In the genomic region with DNA sequence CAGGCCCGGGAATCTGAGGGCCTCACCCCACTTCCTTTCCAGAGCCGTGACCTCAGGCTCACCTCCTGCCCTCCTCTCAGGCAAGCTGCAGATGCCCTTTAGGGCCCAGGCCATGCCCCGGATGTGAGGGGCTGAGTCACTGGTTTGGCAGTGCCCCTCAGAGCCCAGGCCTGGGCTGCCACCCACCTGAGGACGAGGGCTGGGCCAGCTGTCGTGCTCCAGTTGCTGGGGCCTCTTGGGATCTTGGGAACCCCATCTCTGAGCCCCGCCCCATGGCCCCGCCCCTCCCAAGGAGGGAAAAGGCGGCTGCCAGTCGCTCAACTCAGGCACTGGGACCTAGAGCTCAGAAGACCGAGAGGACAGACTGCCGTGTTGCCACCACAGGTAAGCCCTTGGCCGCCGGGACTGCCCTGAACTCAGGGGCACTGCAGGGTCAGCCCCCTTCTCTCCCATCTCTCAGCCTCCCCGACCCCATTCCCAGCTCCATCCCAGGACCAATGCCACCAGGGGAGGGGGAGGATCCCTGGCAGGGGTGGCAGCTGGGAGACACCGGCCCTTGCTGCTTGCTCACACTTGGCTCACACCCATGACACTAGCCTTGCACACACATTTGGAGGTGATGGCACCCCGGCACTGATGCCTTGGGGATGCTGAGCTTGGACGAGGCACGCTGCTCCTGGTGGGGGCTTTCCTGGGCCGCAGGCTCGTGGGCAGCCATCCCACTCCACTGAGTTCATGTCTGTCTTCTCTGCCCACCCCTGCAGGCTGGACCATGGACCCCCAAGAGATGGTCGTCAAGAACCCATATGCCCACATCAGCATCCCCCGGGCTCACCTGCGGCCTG, we compare ENCODE assay signal across 8 cellular contexts. TPM values are rescaled to one million over a fixed set of nuclear protein-coding genes. Genes with fewer than 3 reads are reported as not detected.
DNase-seq lines count a peak whose midpoint lies in the region; ATAC-seq, FAIRE-seq and TF ChIP-seq lines count a peak whose summit lies in the region.

A gene with protein sequence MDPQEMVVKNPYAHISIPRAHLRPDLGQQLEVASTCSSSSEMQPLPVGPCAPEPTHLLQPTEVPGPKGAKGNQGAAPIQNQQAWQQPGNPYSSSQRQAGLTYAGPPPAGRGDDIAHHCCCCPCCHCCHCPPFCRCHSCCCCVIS (plus strand): TSS at position 325 of the 845 bp plus-strand sequence. CDS start 448 bp downstream, at position 773.

- FAIRE-seq in pancreas (lab: Jason Lieb, UNC) = no peak

- H3K9me2 ChIP-seq in DOHH2 (replicated peaks; ENCODE audit: control insufficient read depth, low read length) = no peaks in the 10 kb centered on the region

- H3K27ac ChIP-seq in DOHH2 (ENCODE audit: low read depth, low read length) (peak within 1 kb of the TSS; percentile 68), OCI-LY3 (ENCODE audit: low read length) (peak within 1 kb of the TSS; percentile 50; the same call in 1 of the 2 replicates), pancreas (peak within 1 kb of the TSS in 3 of 4 donors; percentile 78 to 87 (median 82))

- ATAC-seq in pancreas (no peak), GM18858 (IDR thresholded peaks at IDR 0.05; ENCODE audit: unreplicated experiment) (no peak)

- intact Hi-C loops in pancreas (cut with DNase I) = no loop called here

- H3K4me2 ChIP-seq in DOHH2 (ENCODE audit: low read length) (peak within 1 kb of the TSS; percentile 97), OCI-LY3 (ENCODE audit: low read length) (peak within 1 kb of the TSS; percentile 93)

- no peak for TF ChIP-seq CTCF in DOHH2 (IDR thresholded peaks at IDR 0.05; ENCODE audit: low read depth, low read length, poor library complexity, severe bottlenecking)
- no peak for TF ChIP-seq CTCF in OCI-LY3 (IDR thresholded peaks at IDR 0.05; ENCODE audit: low read depth, low read length)
- TF ChIP-seq CTCF in epithelial cell of esophagus (IDR thresholded peaks at IDR 0.05; ENCODE audit: insufficient read depth, low read depth, low read length, missing control alignments) = no peak
- TF ChIP-seq CTCF in pancreas (IDR thresholded peaks at IDR 0.05) = no peak

- H3K27me3 ChIP-seq in DOHH2 (ENCODE audit: control insufficient read depth, low read length) (peaks cover 9% of the 10 kb centered on the region), OCI-LY3 (ENCODE audit: low read depth, low read length) (no peaks in the 10 kb centered on the region), pancreas (no peaks in the 10 kb centered on the region)

- H2AFZ ChIP-seq in OCI-LY3 (ENCODE audit: low read depth, low read length) = no peak within 1 kb of the TSS

- H3K9ac ChIP-seq in OCI-LY3 (ENCODE audit: low read length) = peak within 1 kb of the TSS; percentile 91

- H3K9me3 ChIP-seq in DOHH2 (ENCODE audit: control insufficient read depth, insufficient read depth, low read length) = no peaks in the 10 kb centered on the region
- H3K9me3 ChIP-seq in OCI-LY3 (ENCODE audit: insufficient read depth, low read length) = no peaks in the 10 kb centered on the region
- H3K9me3 ChIP-seq in pancreas = no peaks in the 10 kb centered on the region

- DNase-seq in epithelial cell of esophagus (ENCODE audit: low read depth) (peak; percentile 34), pancreas (peak in 2 of 6 donors; percentile 54 to 77), NCI-H2029 treated with DMSO at 0.1 percent for 48 hours (lab: John Stamatoyannopoulos, UW) (no peak), NCI-H226 (no peak), C1 segment of cervical spinal cord (lab: John Stamatoyannopoulos, UW) (no peak)

- peak within 1 kb of the TSS; percentile 99 for H3K4me3 ChIP-seq in DOHH2 (ENCODE audit: low read length)
- peak within 1 kb of the TSS; percentile 93 for H3K4me3 ChIP-seq in OCI-LY3 (ENCODE audit: low read length)
- H3K4me3 ChIP-seq in epithelial cell of esophagus (ENCODE audit: low read length) = peak within 1 kb of the TSS; percentile 64
- H3K4me3 ChIP-seq in pancreas = peak within 1 kb of the TSS in 3 of 4 donors; percentile 48 to 88 (median 51)

- WGBS in pancreas, 2 donors = 51 to 67% methylated on average over 17 to 23 of the region's 23 CpGs

- H3K36me3 ChIP-seq in DOHH2 (ENCODE audit: control insufficient read depth, low read length) (no peaks in the 10 kb centered on the region), OCI-LY3 (replicated peaks; ENCODE audit: low read depth, low read length) (no peaks in the 10 kb centered on the region), pancreas (no peaks in the 10 kb centered on the region)

- H3K4me1 ChIP-seq in DOHH2 (ENCODE audit: control insufficient read depth, low read length) = peaks cover 35% of the 10 kb centered on the region
- H3K4me1 ChIP-seq in OCI-LY3 (ENCODE audit: low read length) = peaks cover 15% of the 10 kb centered on the region
- peaks cover 12 to 20% (median 17%) of the 10 kb centered on the region in 3 donors for H3K4me1 ChIP-seq in pancreas

- H4K20me1 ChIP-seq in DOHH2 (ENCODE audit: control insufficient read depth, insufficient read depth, low read depth, low read length) (no peaks in the 10 kb centered on the region), OCI-LY3 (ENCODE audit: insufficient read depth, low read length) (no peaks in the 10 kb centered on the region)

- peaks cover 6% of the 10 kb centered on the region for H3F3A ChIP-seq in DOHH2 (ENCODE audit: control insufficient read depth, insufficient read depth)

- H3K79me2 ChIP-seq in DOHH2 (ENCODE audit: control insufficient read depth, low read length) (peaks cover 5% of the 10 kb centered on the region), OCI-LY3 (ENCODE audit: low read length) (no peaks in the 10 kb centered on the region)

RNA-seq across cellular contexts. Expression of the gene that starts here (rescaled TPM):
- total RNA-seq in pancreas = under 1 TPM in 2 of 6 donors, not detected in 4; 0.22 to 0.32 TPM
- 1 to 10 TPM in 1 of 2 donors, under 1 TPM in 1; 0.87 to 1.3 TPM for polyA plus RNA-seq in pancreas
